Comparison of ENCODE assay signal across 10 cellular contexts in the genomic region with DNA sequence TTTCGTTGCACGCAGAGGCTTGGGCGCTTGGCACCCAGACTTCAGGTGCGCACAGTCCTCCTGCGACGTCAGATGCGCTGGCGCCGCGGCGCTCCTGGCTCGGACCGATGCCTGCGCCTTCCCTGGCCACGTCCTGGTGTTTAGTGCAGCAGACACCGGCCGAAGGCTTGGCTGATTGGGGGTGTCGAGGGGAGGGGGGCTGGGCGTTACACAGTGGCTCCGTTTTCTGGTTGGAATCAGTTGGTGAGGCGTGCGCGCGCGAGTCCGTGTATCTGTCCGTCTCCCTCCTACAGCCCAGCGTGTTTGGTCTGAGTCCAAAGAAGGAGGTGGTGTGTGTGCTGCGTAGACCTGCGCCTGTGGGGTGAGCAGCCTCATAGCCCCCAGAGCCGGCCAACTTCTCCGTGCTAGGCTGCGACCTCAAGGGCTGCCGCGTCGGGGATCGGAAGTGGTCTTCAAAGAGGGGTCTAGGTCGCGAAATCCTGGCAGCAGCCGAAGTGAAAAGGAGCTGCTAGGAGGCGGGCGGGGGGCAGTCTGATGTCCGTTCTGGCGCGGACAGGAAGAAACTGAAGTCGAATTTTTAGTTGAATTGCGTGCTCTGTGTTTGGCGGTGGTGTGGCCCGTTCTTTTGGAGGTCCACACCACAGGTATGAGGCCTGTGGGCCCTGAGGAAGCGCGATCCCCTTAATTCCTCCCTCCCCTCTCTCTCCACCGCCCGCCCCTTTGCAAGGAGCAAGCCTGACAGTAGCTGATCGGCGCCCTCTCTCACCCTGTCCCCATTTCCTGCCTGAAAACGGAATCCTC. TPM values are rescaled to one million over a fixed set of nuclear protein-coding genes. Genes with fewer than 3 reads are reported as not detected.
DNase-seq lines count a peak whose midpoint lies in the region; ATAC-seq and TF ChIP-seq lines count a peak whose summit lies in the region.
"Had no signal": no experiment of that assay in that cellular context is flagged by ENCODE, and none has a peak within 500 bp of the region (broad histone marks: within the 10 kb centered on the region; RNA-seq: fewer than 3 reads in every experiment).

No MANE protein-coding gene starts in this region.

- H3K9me3 ChIP-seq in transverse colon, result no peaks in the 10 kb centered on the region
- H3K9me3 ChIP-seq: left lung had no signal

- peaks cover 71% of the 10 kb centered on the region for H3K27me3 ChIP-seq in transverse colon

- intact Hi-C loops in activated CD4-positive, alpha-beta T cell treated with anti-CD3 and anti-CD28 coated beads for 36 hours (cut with DNase I, micrococcal nuclease), result no loop called here
- intact Hi-C loops in transverse colon (cut with DNase I; ENCODE audit: low total_unique reads), result no loop called here

- TF ChIP-seq POLR2A in transverse colon (IDR thresholded peaks at IDR 0.05), result no peak

- H3K9me3 Mint-ChIP-seq in activated CD4-positive, alpha-beta T cell treated with anti-CD3 and anti-CD28 coated beads for 36 hours (ENCODE audit: low read depth), result no peaks in the 10 kb centered on the region

- H3K4me3 Mint-ChIP-seq in activated CD4-positive, alpha-beta T cell treated with anti-CD3 and anti-CD28 coated beads for 36 hours, result peak overlapping the region; percentile 43

- peaks cover 12% of the 10 kb centered on the region for H3K4me1 Mint-ChIP-seq in activated CD4-positive, alpha-beta T cell treated with anti-CD3 and anti-CD28 coated beads for 36 hours

- WGBS in transverse colon (ENCODE audit: low coverage in 1 of 2), 2 donors, result 6 to 26% methylated on average over 3 to 56 of the region's 56 CpGs

- no peak for DNase-seq in activated CD4-positive, alpha-beta T cell treated with anti-CD3 and anti-CD28 coated beads for 36 hours
- DNase-seq in activated CD4-positive, alpha-beta T cell treated with anti-CD3 and anti-CD28 coated beads for 48 hours, result no peak
- DNase-seq in ecto neural progenitor cell (ENCODE audit: low spot score) (peak; percentile 61), midbrain (lab: John Stamatoyannopoulos, UW) (peak; percentile 48), transverse colon (no peak), SHP77 (lab: John Stamatoyannopoulos, UW) (no peak), AG08395 (ENCODE audit: low spot score) (no peak)
- DNase-seq: activated naive CD4-positive, alpha-beta T cell treated with anti-CD3 and anti-CD28 coated beads, Interleukin-2, amount 50 U/mL, for 16 hours had no signal

- POLR2A ChIA-PET in activated CD4-positive, alpha-beta T cell treated with anti-CD3 and anti-CD28 coated beads for 36 hours (lab: Charles Lee), result no interaction called here

- peaks cover 6 to 20% (median 14%) of the 10 kb centered on the region in 4 donors for H3K4me1 ChIP-seq in transverse colon

- no peaks in the 10 kb centered on the region for H3K36me3 ChIP-seq in transverse colon
- H3K36me3 ChIP-seq: left lung had no signal

- no peak for TF ChIP-seq CTCF in transverse colon (IDR thresholded peaks at IDR 0.05)

- H3K4me3 ChIP-seq in transverse colon, result peak overlapping the region in 3 of 4 donors; percentile 20 to 49 (median 33)

- CTCF ChIA-PET in activated CD4-positive, alpha-beta T cell treated with anti-CD3 and anti-CD28 coated beads for 36 hours (lab: Charles Lee), result interaction anchor here (0.5 kb wide), 1 partner anchor 448 kb away, joined by 3 read pairs; no protein-coding TSS in a partner anchor

- no peaks in the 10 kb centered on the region for H3K36me3 Mint-ChIP-seq in activated CD4-positive, alpha-beta T cell treated with anti-CD3 and anti-CD28 coated beads for 36 hours (ENCODE audit: low read depth)

- H3K27ac ChIP-seq in transverse colon, result no peak overlapping the region
- H3K27ac ChIP-seq: left lung had no signal

- no peak overlapping the region for H3K27ac Mint-ChIP-seq in activated CD4-positive, alpha-beta T cell treated with anti-CD3 and anti-CD28 coated beads for 36 hours

- ATAC-seq in activated CD4-positive, alpha-beta T cell treated with anti-CD3 and anti-CD28 coated beads for 36 hours, result no peak
- ATAC-seq in HG03025 (IDR thresholded peaks at IDR 0.05; ENCODE audit: low FRiP score, unreplicated experiment), result no peak

- in situ Hi-C loops in transverse colon (cut with MboI; ENCODE audit: low pct_ligation_motif_present in 1 of 4, low pct_unique_long_range_greater_than_20kb in 1 of 4, low sequenced_read_pairs in 3 of 4), result no loop called here

- H3K27me3 Mint-ChIP-seq in activated CD4-positive, alpha-beta T cell treated with anti-CD3 and anti-CD28 coated beads for 36 hours, result peaks cover 27% of the 10 kb centered on the region

- TF ChIP-seq EP300 in transverse colon (IDR thresholded peaks at IDR 0.05; ENCODE audit: low read depth), result no peak

RNA-seq across cellular contexts. Expression of a gene that starts 1.6 kb away (rescaled TPM):
- total RNA-seq in activated CD4-positive, alpha-beta T cell treated with anti-CD3 and anti-CD28 coated beads for 36 hours, result not detected
- total RNA-seq in transverse colon, result under 1 TPM in 2 of 4 donors, not detected in 2; 0.27 to 0.32 TPM

Comparison
In these comparisons a context has a peak if more than half of its experiments do, and no peak if none do; other contexts are left out.
1. DNase-seq: peak in ecto neural progenitor cell (single experiment) and midbrain (single experiment); none in activated CD4-positive, alpha-beta T cell treated with anti-CD3 and anti-CD28 coated beads for 36 hours (single experiment), activated CD4-positive, alpha-beta T cell treated with anti-CD3 and anti-CD28 coated beads for 48 hours (single experiment), transverse colon (single experiment), SHP77 (0 of 2) and AG08395 (single experiment).